In the genomic region with DNA sequence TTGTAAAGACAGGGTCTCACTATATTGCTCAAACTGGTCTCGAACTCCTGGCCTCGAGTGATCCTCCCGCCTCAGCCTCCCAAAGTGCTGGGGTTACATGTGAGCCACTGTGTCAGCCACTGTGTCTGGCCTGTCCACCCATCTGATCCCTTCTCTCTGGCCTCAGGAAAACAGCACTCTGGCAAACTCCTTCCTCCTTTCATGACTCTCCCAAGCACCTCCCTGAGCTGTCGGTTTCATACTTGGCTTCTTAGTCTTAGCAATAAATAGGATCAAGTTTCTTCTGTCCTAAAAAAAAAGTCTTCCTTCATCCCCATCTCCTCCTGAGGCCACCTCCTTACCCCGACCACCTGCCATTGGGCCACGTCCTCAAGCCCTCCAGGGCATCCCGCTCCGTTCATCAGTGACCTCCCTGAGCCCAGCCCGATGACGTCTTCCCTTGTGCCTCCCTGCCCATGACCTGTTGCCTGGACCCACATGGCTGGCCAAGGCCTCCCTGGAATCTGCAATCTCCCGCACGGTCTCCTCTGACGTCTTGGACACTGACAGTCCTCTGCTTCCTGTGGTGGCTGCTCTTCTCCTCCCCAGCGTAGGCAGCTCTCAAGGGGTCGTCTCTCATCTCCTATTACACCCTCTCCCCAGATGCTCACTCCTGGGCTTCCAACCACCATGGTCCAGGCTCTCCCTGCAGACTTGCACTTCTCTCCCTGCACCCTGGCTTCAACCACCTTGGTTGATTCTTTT, we compare ENCODE assay signal across 9 cellular contexts. TPM values are rescaled to one million over a fixed set of nuclear protein-coding genes. Genes with fewer than 3 reads are reported as not detected.
DNase-seq lines count a peak whose midpoint lies in the region; ATAC-seq and TF ChIP-seq lines count a peak whose summit lies in the region.
"Not testable (repeated sequence)": the region's sequence is repeated elsewhere in the genome, so short reads cannot be mapped to it uniquely, and the experiment has no call there.
"Had no signal": no experiment of that assay in that cellular context is flagged by ENCODE, and none has a peak within 500 bp of the region (broad histone marks: within the 10 kb centered on the region; RNA-seq: fewer than 3 reads in every experiment).

No MANE protein-coding gene starts in this region.

- H3K36me3 Mint-ChIP-seq in WTC11; glutamatergic neuron (ENCODE audit: unreplicated experiment): not testable (repeated sequence)

- H3K79me2 ChIP-seq in HCT116 (ENCODE audit: insufficient read depth, low read length); osteoblast (ENCODE audit: insufficient read depth, low read length): not testable (repeated sequence)

- not testable (repeated sequence) for TF ChIP-seq POLR2A in HCT116 (IDR thresholded peaks at IDR 0.05; ENCODE audit: borderline replicate concordance, extremely low read depth, insufficient read depth, insufficient read length); body of pancreas (IDR thresholded peaks at IDR 0.05)

- CTCF ChIA-PET in HCT116 (lab: Charles Lee), result interaction anchor here (1.3 kb wide), 1 partner anchor 19 kb away, joined by 3 read pairs; no protein-coding TSS in a partner anchor
- CTCF ChIA-PET in WTC11 (lab: Charles Lee), result interaction anchor here (0.6 to 1.9 kb wide), 3 partner anchors 43 to 780 kb away, joined by 4 to 8 read pairs (median 7); no protein-coding TSS in a partner anchor

- H3K9ac ChIP-seq in HCT116 (ENCODE audit: low read length), result not testable (repeated sequence)
- peak overlapping the region; percentile 2 to 64 (median 14) for H3K9ac ChIP-seq in skeletal muscle tissue (ENCODE audit: low read depth in 1 of 3, low read length in 3 of 3)

- peak overlapping the region; percentile 79 for H3K27ac ChIP-seq in C4-2B
- not testable (repeated sequence) for H3K27ac ChIP-seq in HCT116 (ENCODE audit: low read depth, low read length); body of pancreas; osteoblast (ENCODE audit: low read depth, low read length)
- peak overlapping the region; percentile 98 for H3K27ac ChIP-seq in skeletal muscle tissue (ENCODE audit: low read depth, low read length)

- H3K4me1 Mint-ChIP-seq in WTC11 (peaks cover 57% of the 10 kb centered on the region), glutamatergic neuron (ENCODE audit: low read depth, unreplicated experiment) (peaks cover 20% of the 10 kb centered on the region)

- POLR2A ChIA-PET in HCT116 (lab: Charles Lee), result not testable (repeated sequence)
- POLR2A ChIA-PET in WTC11 (lab: Charles Lee), result interaction anchor here (0.7 kb wide), 1 partner anchor 235 kb away, joined by 4 read pairs; no protein-coding TSS in a partner anchor

- H3K9me3 Mint-ChIP-seq in WTC11; glutamatergic neuron (ENCODE audit: unreplicated experiment): not testable (repeated sequence)

- H3K4me3 ChIP-seq in HCT116 (replicated peaks in 1 of 2; ENCODE audit: low read depth in 1 of 2, low read length in 2 of 2); body of pancreas; osteoblast (ENCODE audit: insufficient read depth, low read length): not testable (repeated sequence)
- peak overlapping the region in 1 of 3 donors; percentile 13 for H3K4me3 ChIP-seq in skeletal muscle tissue (ENCODE audit: low read length in 3 of 3)

- ATAC-seq in HCT116, WTC11: not testable (repeated sequence)
- peak; percentile 18 for ATAC-seq in body of pancreas

- RAD21 ChIA-PET in HCT116 (lab: Charles Lee; ENCODE audit: low non-redundant PET in 1 of 2, low total read pairs in 2 of 2, uncharacterized antibody in 2 of 2, unreplicated experiment in 2 of 2), result not testable (repeated sequence)

- intact Hi-C loops in HCT116 (cut with micrococcal nuclease); body of pancreas (cut with DNase I): not testable (repeated sequence)

- not testable (repeated sequence) for H3K27me3 ChIP-seq in HCT116 (ENCODE audit: insufficient read depth, low read length); body of pancreas; osteoblast (ENCODE audit: insufficient read depth, low read length); skeletal muscle tissue (ENCODE audit: control insufficient read depth in 3 of 3, insufficient read depth in 3 of 3, low read length in 3 of 3)

- WGBS in body of pancreas, 2 donors, result 84 to 92% methylated on average over 15 of the region's 15 CpGs

- H2AFZ ChIP-seq in HCT116 (ENCODE audit: low read depth, low read length, poor library complexity, severe bottlenecking); osteoblast (ENCODE audit: low read length): not testable (repeated sequence)

- not testable (repeated sequence) for TF ChIP-seq CTCF in C4-2B (conservative IDR thresholded peaks at IDR 0.05); HCT116 (IDR thresholded peaks at IDR 0.05 in 2 of 3, conservative IDR thresholded peaks at IDR 0.05 in 1 of 3; ENCODE audit: borderline replicate concordance in 1 of 3, insufficient read depth in 1 of 3, low read depth in 2 of 3, low read length in 2 of 3); WTC11 (IDR thresholded peaks at IDR 0.05); body of pancreas (IDR thresholded peaks at IDR 0.05); glutamatergic neuron (IDR thresholded peaks at IDR 0.05; ENCODE audit: partially characterized antibody, unreplicated experiment); osteoblast (IDR thresholded peaks at IDR 0.05; ENCODE audit: extremely low read depth, low read depth, low read length)

- not testable (repeated sequence) for H3K9me2 ChIP-seq in HCT116 (ENCODE audit: insufficient read depth)

- not testable (repeated sequence) for H3K4me3 Mint-ChIP-seq in WTC11; glutamatergic neuron (ENCODE audit: unreplicated experiment)

- H3K27me3 Mint-ChIP-seq in WTC11 (ENCODE audit: low read depth); glutamatergic neuron (ENCODE audit: unreplicated experiment): not testable (repeated sequence)

- not testable (repeated sequence) for H3K36me3 ChIP-seq in HCT116 (ENCODE audit: control insufficient read depth in 1 of 2, insufficient read depth in 2 of 2, low read length in 2 of 2); body of pancreas (replicated peaks in 1 of 2; ENCODE audit: insufficient read depth in 1 of 2, low read depth in 2 of 2); osteoblast (ENCODE audit: insufficient read depth, low read length); skeletal muscle tissue (ENCODE audit: control insufficient read depth in 3 of 3, insufficient read depth in 3 of 3, low read length in 3 of 3)

- not testable (repeated sequence) for BruUV-seq in HCT116 (replicated peaks; lab: Mats Ljungman, UMichigan)

- TF ChIP-seq RAD21 in HCT116 (IDR thresholded peaks at IDR 0.05; ENCODE audit: low read depth), result not testable (repeated sequence)

- H3K27ac Mint-ChIP-seq in WTC11 (peak overlapping the region; percentile 96), glutamatergic neuron (ENCODE audit: unreplicated experiment) (peak overlapping the region; percentile 6)

- H4K20me1 ChIP-seq in HCT116 (ENCODE audit: insufficient read depth), result not testable (repeated sequence)
- peaks cover 18% of the 10 kb centered on the region for H4K20me1 ChIP-seq in osteoblast (ENCODE audit: insufficient read depth, low read length)

- not testable (repeated sequence) for H3K9me3 ChIP-seq in HCT116 (ENCODE audit: control insufficient read depth in 1 of 2, insufficient read depth in 1 of 2, low read depth in 1 of 2, low read length in 2 of 2); body of pancreas; osteoblast (ENCODE audit: low read depth, low read length); skeletal muscle tissue (ENCODE audit: control insufficient read depth in 3 of 3, low read length in 3 of 3)

- DNase-seq in HCT116 (ENCODE audit: low read depth, low spot score); WTC11 (ENCODE audit: low spot score); body of pancreas; glutamatergic neuron: not testable (repeated sequence)
- DNase-seq in NCI-H2171 treated with DMSO at 0.1 percent for 48 hours (lab: John Stamatoyannopoulos, UW) (peak; percentile 44), osteoblast (ENCODE audit: insufficient read length, low spot score, missing footprints) (peak; percentile 47)

- peak overlapping the region; percentile 12; the same call in 1 of the 2 replicates for H3K4me2 ChIP-seq in HCT116 (ENCODE audit: low read length)
- H3K4me2 ChIP-seq in osteoblast (ENCODE audit: insufficient read depth, low read length), result not testable (repeated sequence)

- H3K4me1 ChIP-seq in HCT116 (ENCODE audit: control insufficient read depth in 1 of 2, insufficient read depth in 2 of 2, low read length in 2 of 2), result peaks cover 34 to 55% of the 10 kb centered on the region in 2 experiments
- peaks cover 17% of the 10 kb centered on the region for H3K4me1 ChIP-seq in body of pancreas
- H3K4me1 ChIP-seq in osteoblast (ENCODE audit: insufficient read depth, low read length), result not testable (repeated sequence)
- peaks cover 25 to 61% (median 46%) of the 10 kb centered on the region in 3 donors for H3K4me1 ChIP-seq in skeletal muscle tissue (ENCODE audit: control insufficient read depth in 3 of 3, insufficient read depth in 3 of 3, low read length in 3 of 3)

RNA-seq across cellular contexts. Expression of a gene that starts 26.5 kb away (rescaled TPM):
- total RNA-seq in HCT116 (2021; ENCODE audit: unreplicated experiment), result 0.30 TPM
- 0.16 and 0.69 TPM in 2 replicates for polyA plus RNA-seq in HCT116 (2012)
- 0.37 to 0.55 TPM in 2 of 3 replicates, not detected in the other for total RNA-seq in WTC11 (2021)
- total RNA-seq in body of pancreas, result 1 to 10 TPM in 1 of 2 donors, under 1 TPM in 1; 0.78 to 4.0 TPM
- total RNA-seq in glutamatergic neuron (ENCODE audit: unreplicated experiment), result not detected
- not detected in 2 replicates for total RNA-seq in osteoblast
- total RNA-seq in skeletal muscle tissue, result not detected
- total RNA-seq: G401 had no signal
